In the genomic region with DNA sequence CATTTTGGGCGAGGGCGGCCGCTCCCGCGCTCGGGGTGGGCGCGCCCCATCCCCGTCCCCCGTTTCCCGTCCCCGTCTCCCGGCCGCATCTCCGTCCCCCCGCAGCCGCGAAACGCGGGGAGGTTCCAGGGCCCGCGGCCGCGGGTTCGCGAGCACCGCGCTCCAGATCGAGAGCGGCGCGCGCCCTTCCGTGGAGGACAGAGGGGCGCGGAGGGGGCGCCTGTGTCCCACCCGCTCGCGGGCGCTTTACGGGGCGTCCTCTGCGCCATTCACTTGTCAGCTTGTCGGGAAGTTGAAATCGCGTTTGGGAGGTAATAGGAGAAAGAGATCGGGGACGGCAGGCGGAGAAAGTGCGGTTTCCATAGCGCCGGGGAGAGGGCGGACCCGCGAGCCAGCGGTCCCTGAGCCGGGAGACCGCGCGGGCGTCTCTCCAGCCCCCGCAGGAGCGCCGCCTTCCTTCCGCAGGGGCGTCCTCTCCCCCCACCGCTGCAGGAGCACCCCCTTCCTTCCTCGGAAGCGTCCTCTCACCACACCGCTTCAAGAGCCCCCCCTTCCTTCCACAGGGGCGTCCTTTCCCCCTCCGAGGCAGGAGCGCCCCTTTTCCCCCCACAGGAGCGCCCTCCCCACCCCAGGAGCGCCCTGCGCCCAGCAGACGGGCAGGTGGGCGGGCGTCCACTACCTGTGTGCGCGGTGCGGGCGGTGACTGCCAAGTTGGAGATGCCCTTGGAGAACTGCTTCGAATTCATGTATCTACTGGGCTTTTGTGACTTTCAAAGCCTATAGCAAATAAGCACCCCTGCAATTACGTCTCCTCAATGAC, we compare ENCODE assay signal across 8 cellular contexts. TPM values are rescaled to one million over a fixed set of nuclear protein-coding genes. Genes with fewer than 3 reads are reported as not detected.
DNase-seq lines count a peak whose midpoint lies in the region; ATAC-seq, FAIRE-seq and TF ChIP-seq lines count a peak whose summit lies in the region.

No MANE protein-coding gene starts in this region.

- H3K4me3 Mint-ChIP-seq in stimulated activated memory B cell treated with anti-CD40 and anti-IgM and Interleukin-4, amounts not matched to agents 10 μg/mL and 1 μg/mL and 100 μg/mL, for 72 hours = peak overlapping the region; percentile 87

- H3K27me3 ChIP-seq in KMS-11 (ENCODE audit: insufficient read depth, low read depth) (no peaks in the 10 kb centered on the region), SK-N-SH (ENCODE audit: insufficient read depth) (no peaks in the 10 kb centered on the region), keratinocyte (ENCODE audit: control insufficient read depth, extremely low read depth, insufficient read depth, low read length) (no peaks in the 10 kb centered on the region)

- no peaks in the 10 kb centered on the region for H3K9me3 Mint-ChIP-seq in stimulated activated memory B cell treated with anti-CD40 and anti-IgM and Interleukin-4, amounts not matched to agents 10 μg/mL and 1 μg/mL and 100 μg/mL, for 72 hours

- H4K20me1 ChIP-seq in KMS-11 (ENCODE audit: insufficient read depth) (no peaks in the 10 kb centered on the region), SK-N-SH (ENCODE audit: insufficient read depth) (peaks cover 11% of the 10 kb centered on the region; the same call in 1 of the 2 replicates), keratinocyte (ENCODE audit: control insufficient read depth, extremely low read depth, insufficient read depth, low read length) (no peaks in the 10 kb centered on the region)

- H3K36me3 ChIP-seq in KMS-11 (ENCODE audit: insufficient read depth) (no peaks in the 10 kb centered on the region), SK-N-SH (replicated peaks in 1 of 2; ENCODE audit: control insufficient read depth in 1 of 2, insufficient read depth in 2 of 2, low read length in 1 of 2) (peaks cover 0 to 10% of the 10 kb centered on the region in 2 experiments), keratinocyte (ENCODE audit: control insufficient read depth in 2 of 2, extremely low read depth in 1 of 2, insufficient read depth in 2 of 2, low read length in 2 of 2) (no peaks in the 10 kb centered on the region)

- dilution Hi-C loops in keratinocyte (cut with MboI; ENCODE audit: extremely low pct_ligation_motif_present, low sequenced_read_pairs) = no loop called here

- H3K4me3 ChIP-seq in KMS-11 (IDR thresholded peaks at IDR 0.05; ENCODE audit: insufficient read depth, low read depth, low read length) (no peak overlapping the region), SK-N-SH (ENCODE audit: low read depth in 2 of 2, low read length in 1 of 2) (peak overlapping the region; percentile 77 to 88), keratinocyte (ENCODE audit: control insufficient read depth in 2 of 3, extremely low read depth in 1 of 3, insufficient read depth in 2 of 3, low read depth in 1 of 3, low read length in 3 of 3) (peak overlapping the region; percentile 66 to 75 (median 74))

- no peaks in the 10 kb centered on the region for H3K4me1 Mint-ChIP-seq in stimulated activated memory B cell treated with anti-CD40 and anti-IgM and Interleukin-4, amounts not matched to agents 10 μg/mL and 1 μg/mL and 100 μg/mL, for 72 hours

- H3K79me2 ChIP-seq in KMS-11 (ENCODE audit: insufficient read depth, low read depth) = no peaks in the 10 kb centered on the region
- H3K79me2 ChIP-seq in SK-N-SH (ENCODE audit: insufficient read depth) = peaks cover 30% of the 10 kb centered on the region
- peaks cover 24% of the 10 kb centered on the region for H3K79me2 ChIP-seq in keratinocyte (ENCODE audit: control insufficient read depth, insufficient read depth, low read length)

- 2% methylated on average over 19 of the region's 86 CpGs for WGBS in SK-N-SH (ENCODE audit: low lambda C conversion rate)

- POLR2A ChIA-PET in SK-N-SH (lab: Yijun Ruan, JAX) = interaction anchor here (0.5 to 1.4 kb wide), 4 partner anchors 373 to 872 kb away, joined by 3 to 4 read pairs (median 3); no protein-coding TSS in a partner anchor

- peak; percentile 5 for ATAC-seq in GM19455 (IDR thresholded peaks at IDR 0.05; ENCODE audit: unreplicated experiment)
- ATAC-seq in stimulated activated memory B cell treated with anti-CD40 and anti-IgM and Interleukin-4, amounts not matched to agents 10 μg/mL and 1 μg/mL and 100 μg/mL, for 72 hours = no peak

- TF ChIP-seq CTCF in C4-2B (conservative IDR thresholded peaks at IDR 0.05) = no peak
- TF ChIP-seq CTCF in KMS-11 (conservative IDR thresholded peaks at IDR 0.05; ENCODE audit: low read depth, low read length) = no peak
- TF ChIP-seq CTCF in SK-N-SH (IDR thresholded peaks at IDR 0.05) = no peak
- no peak for TF ChIP-seq CTCF in keratinocyte (optimal IDR thresholded peaks at IDR 0.05 in 1 of 3, IDR thresholded peaks at IDR 0.05 in 1 of 3, conservative IDR thresholded peaks at IDR 0.05 in 1 of 3; ENCODE audit: extremely low read depth in 1 of 3, insufficient read depth in 2 of 3, low read length in 3 of 3)

- H3K9me1 ChIP-seq in keratinocyte (ENCODE audit: control insufficient read depth, extremely low read depth, insufficient read depth, low read length) = no peaks in the 10 kb centered on the region

- peaks cover 14% of the 10 kb centered on the region for H3F3A ChIP-seq in SK-N-SH (replicated peaks; ENCODE audit: insufficient read depth)

- H3K27ac ChIP-seq in C4-2B (peak overlapping the region; percentile 70), KMS-11 (peak overlapping the region; percentile 70), SK-N-SH (ENCODE audit: low read depth in 2 of 2, low read length in 1 of 2) (peak overlapping the region; percentile 71 to 95), caudate nucleus (ENCODE audit: low read depth, low read length) (peak overlapping the region; percentile 94), keratinocyte (ENCODE audit: control insufficient read depth, insufficient read depth, low read length) (peak overlapping the region; percentile 56)

- DNase-seq in SK-N-SH = peak; percentile 73
- peak in 26 of 61 donors; percentile 34 to 80 (median 62) for DNase-seq in caudate nucleus (lab: John Stamatoyannopoulos, UW)
- DNase-seq in keratinocyte (ENCODE audit: low read depth, low spot score) = no peak
- no peak for DNase-seq in cortex of kidney (lab: John Stamatoyannopoulos, UW)

- CTCF ChIA-PET in SK-N-SH (lab: Yijun Ruan, JAX) = interaction anchor here (1.4 kb wide), 1 partner anchor 82 kb away, joined by 4 read pairs; no protein-coding TSS in a partner anchor

- no peak for TF ChIP-seq EP300 in SK-N-SH (IDR thresholded peaks at IDR 0.05; ENCODE audit: borderline replicate concordance in 1 of 2, low read depth in 1 of 2, low read length in 1 of 2)

- TF ChIP-seq RAD21 in SK-N-SH (IDR thresholded peaks at IDR 0.05; ENCODE audit: low read length) = no peak

- H3K9me3 ChIP-seq in SK-N-SH (no peaks in the 10 kb centered on the region), keratinocyte (ENCODE audit: control insufficient read depth, low read depth, low read length) (no peaks in the 10 kb centered on the region)

- H3K4me1 ChIP-seq in KMS-11 (ENCODE audit: low read depth, poor library complexity, severe bottlenecking) = peaks cover 18% of the 10 kb centered on the region
- peaks cover 6 to 27% of the 10 kb centered on the region in 2 experiments; a peak in 3 of 4 replicates for H3K4me1 ChIP-seq in SK-N-SH (ENCODE audit: control insufficient read depth in 1 of 2, insufficient read depth in 2 of 2, low read depth in 1 of 2, low read length in 1 of 2)
- H3K4me1 ChIP-seq in keratinocyte (ENCODE audit: control insufficient read depth, extremely low read depth, insufficient read depth, low read length) = peaks cover 4% of the 10 kb centered on the region

- H3K9ac ChIP-seq in KMS-11 (peak overlapping the region; percentile 81), SK-N-SH (peak overlapping the region; percentile 94), keratinocyte (ENCODE audit: control insufficient read depth, extremely low read depth, insufficient read depth, low read length) (peak overlapping the region; percentile 82)

- H3K9me2 ChIP-seq in SK-N-SH = no peaks in the 10 kb centered on the region

- H3K27ac Mint-ChIP-seq in stimulated activated memory B cell treated with anti-CD40 and anti-IgM and Interleukin-4, amounts not matched to agents 10 μg/mL and 1 μg/mL and 100 μg/mL, for 72 hours = no peak overlapping the region

- peak overlapping the region; percentile 45 for H3K4me2 ChIP-seq in KMS-11
- peak overlapping the region; percentile 99 for H3K4me2 ChIP-seq in SK-N-SH
- peak overlapping the region; percentile 65 for H3K4me2 ChIP-seq in keratinocyte (ENCODE audit: control insufficient read depth, extremely low read depth, insufficient read depth, low read depth, low read length)

- peaks cover 7% of the 10 kb centered on the region for H3K36me3 Mint-ChIP-seq in stimulated activated memory B cell treated with anti-CD40 and anti-IgM and Interleukin-4, amounts not matched to agents 10 μg/mL and 1 μg/mL and 100 μg/mL, for 72 hours

- H2AFZ ChIP-seq in KMS-11 (ENCODE audit: low read depth) (peak overlapping the region; percentile 54), SK-N-SH (ENCODE audit: low read depth) (peak overlapping the region; percentile 70; the same call in 1 of the 2 replicates), keratinocyte (ENCODE audit: control insufficient read depth, low read length) (peak overlapping the region; percentile 63)

- peaks cover 21% of the 10 kb centered on the region for H3K27me3 Mint-ChIP-seq in stimulated activated memory B cell treated with anti-CD40 and anti-IgM and Interleukin-4, amounts not matched to agents 10 μg/mL and 1 μg/mL and 100 μg/mL, for 72 hours

- no peak for FAIRE-seq in keratinocyte (lab: Jason Lieb, UNC)

TF ChIP-seq in SK-N-SH, 30 proteins besides CTCF, POLR2A, EP300 and RAD21:
- TF ChIP-seq, protein P1, sequence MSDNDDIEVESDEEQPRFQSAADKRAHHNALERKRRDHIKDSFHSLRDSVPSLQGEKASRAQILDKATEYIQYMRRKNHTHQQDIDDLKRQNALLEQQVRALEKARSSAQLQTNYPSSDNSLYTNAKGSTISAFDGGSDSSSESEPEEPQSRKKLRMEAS (IDR thresholded peaks at IDR 0.05; ENCODE audit: low read depth) = 0 out of 2 replicates have a peak, but pooled peaks have one; percentile 18
- TF ChIP-seq NFIC (IDR thresholded peaks at IDR 0.05; ENCODE audit: borderline replicate concordance) = no peak
- TF ChIP-seq FOXJ3 (CRISPR knock-in tag; IDR thresholded peaks at IDR 0.05) = peak; percentile 7; the same call in 1 of the 2 replicates
- TF ChIP-seq POLR2AphosphoS5 (IDR thresholded peaks at IDR 0.05; ENCODE audit: low read depth, low read length) = peak; percentile 7; the same call in 1 of the 2 replicates

RNA-seq across cellular contexts. Expression of a gene that starts 1.0 kb away (rescaled TPM):
- polyA plus RNA-seq in SK-N-SH (2012; rRNA removed) (5.2 and 7.0 TPM in 2 replicates), keratinocyte (1.1 to 2.3 TPM (median 2.0 TPM) in 3 replicates)
- 10.6 and 11.1 TPM in 2 replicates for polyA plus RNA-seq in SK-N-SH (2012; cell fraction: cytosol; rRNA removed)
- 9.2 and 9.9 TPM in 2 replicates for polyA plus RNA-seq in SK-N-SH (2012; cell fraction: nucleus; rRNA removed)
- polyA plus RNA-seq in keratinocyte (2011; ENCODE audit: low read depth) = 14.3 TPM
- 1.2 and 1.5 TPM in 2 replicates for polyA plus RNA-seq in keratinocyte (2011; cell fraction: cytosol; rRNA removed)
- polyA plus RNA-seq in keratinocyte (2011; cell fraction: nucleus; rRNA removed) = 3.1 and 3.8 TPM in 2 replicates
- polyA plus RNA-seq in keratinocyte (2012; ENCODE audit: low replicate concordance) = 3.7 and 13.2 TPM in 2 replicates
- 0.73 to 1.7 TPM (median 1.3 TPM) in 3 replicates for polyA minus RNA-seq in keratinocyte
- polyA minus RNA-seq in keratinocyte (2011; cell fraction: cytosol; rRNA and poly(A)+ RNA removed) = 3.5 TPM
- 5.5 and 6.1 TPM in 2 replicates for polyA minus RNA-seq in keratinocyte (2011; cell fraction: nucleus; rRNA and poly(A)+ RNA removed)

Comparison
In these comparisons a context has a peak if more than half of its experiments do, and no peak if none do; other contexts are left out.
1. H3K4me2 ChIP-seq: peak in every context shown above with its lines; median percentile 99 in SK-N-SH; 65 in keratinocyte; 45 in KMS-11.